ENCODE assay signal across 16 cellular contexts in the genomic region with DNA sequence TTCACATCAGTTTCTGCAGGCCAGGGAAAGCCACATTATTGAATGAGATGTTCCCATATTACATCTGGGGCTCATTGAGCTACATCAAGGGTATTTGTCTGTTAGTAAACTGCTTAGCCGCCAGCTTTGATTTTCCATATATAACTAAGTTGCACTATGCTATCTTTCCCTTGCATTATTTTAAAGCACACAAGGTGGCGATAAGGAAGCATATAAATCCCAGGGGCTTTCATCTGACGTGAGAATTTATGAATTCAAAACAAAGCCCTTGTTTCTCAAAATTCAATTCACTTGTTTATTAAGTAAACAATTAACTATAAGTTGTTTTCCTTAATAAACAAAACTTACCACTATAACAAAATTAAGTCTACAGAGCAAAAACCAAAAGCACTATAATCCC.
A peak's percentile ranks its signal among the peaks of the same experiment; 100 is the strongest.
DNase-seq lines count a peak whose midpoint lies in the region; ATAC-seq, FAIRE-seq and TF ChIP-seq lines count a peak whose summit lies in the region.
"Had no signal": no experiment of that assay in that cellular context is flagged by ENCODE, and none has a peak within 500 bp of the region (broad histone marks: within the 10 kb centered on the region; RNA-seq: fewer than 3 reads in every experiment).

No MANE protein-coding gene starts in this region.

- H3K23ac ChIP-seq in mesendoderm (ENCODE audit: low read length) = no peak overlapping the region

- no peak overlapping the region for H4K8ac ChIP-seq in mesendoderm (ENCODE audit: low read depth, low read length)

- no peak overlapping the region for H3K18ac ChIP-seq in mesendoderm (ENCODE audit: low read length)

- WGBS in mesendoderm (ENCODE audit: extremely low coverage, insufficient coverage, low lambda C conversion rate) = no CpG with 5 or more reads among the region's 3 CpGs

- H3F3A ChIP-seq in PC-3 (ENCODE audit: low read length, unreplicated experiment) = no peaks in the 10 kb centered on the region

- no peak overlapping the region for H3K56ac ChIP-seq in mesendoderm (ENCODE audit: low read length)

- H3K27me3 ChIP-seq in PC-3 (ENCODE audit: low read length) (peaks cover 10% of the 10 kb centered on the region), mesendoderm (ENCODE audit: insufficient read depth, low read length, poor library complexity) (no peaks in the 10 kb centered on the region)
- H3K27me3 ChIP-seq: esophagus squamous epithelium had no signal

- peak; percentile 61 for TF ChIP-seq CTCF in PC-3 (conservative IDR thresholded peaks at IDR 0.05; ENCODE audit: low read depth, low read length)

- H3K9me3 ChIP-seq in PC-3 (ENCODE audit: low read length) = no peaks in the 10 kb centered on the region
- H3K9me3 ChIP-seq: A549, esophagus squamous epithelium, thoracic aorta had no signal

- H2BK5ac ChIP-seq in mesendoderm (ENCODE audit: low read length) = no peak overlapping the region

- no peaks in the 10 kb centered on the region for H4K20me1 ChIP-seq in PC-3 (ENCODE audit: low read length)

- H3K4me1 ChIP-seq in PC-3 (ENCODE audit: insufficient read depth, low read length) (no peaks in the 10 kb centered on the region), mesendoderm (ENCODE audit: control insufficient read depth, low read depth, low read length) (no peaks in the 10 kb centered on the region)
- H3K4me1 ChIP-seq: A549, esophagus squamous epithelium had no signal

- H3K79me2 ChIP-seq in PC-3 (ENCODE audit: low read length) (no peaks in the 10 kb centered on the region), mesendoderm (ENCODE audit: control insufficient read depth, insufficient read depth, low read length) (no peaks in the 10 kb centered on the region)

- no peak overlapping the region for H2AK5ac ChIP-seq in mesendoderm (ENCODE audit: low read length)

- no peak overlapping the region for H2AFZ ChIP-seq in PC-3 (ENCODE audit: low read length)

- POLR2A ChIA-PET in PC-3 (lab: Charles Lee; ENCODE audit: unreplicated experiment) = no interaction called here

- H3K27ac ChIP-seq in PC-3 (ENCODE audit: low read length) = no peak overlapping the region
- H3K27ac ChIP-seq in mesendoderm (ENCODE audit: low read depth, low read length) = no peak overlapping the region
- H3K27ac ChIP-seq: A549, esophagus squamous epithelium, thoracic aorta had no signal

- no peak overlapping the region for H3K4ac ChIP-seq in mesendoderm (ENCODE audit: low read depth, low read length)

- H3K4me2 ChIP-seq in PC-3 (ENCODE audit: low read length) (no peak overlapping the region), mesendoderm (ENCODE audit: low read length) (no peak overlapping the region)
- H3K4me2 ChIP-seq: A549 had no signal

- no peak for FAIRE-seq in frontal cortex (lab: Jason Lieb, UNC)
- FAIRE-seq: A549, GM12892, GM19239 had no signal

- CTCF ChIA-PET in PC-3 (lab: Charles Lee) = interaction anchor here (0.6 kb wide), 1 partner anchor 679 kb away, joined by 3 read pairs; no protein-coding TSS in a partner anchor

- H2BK120ac ChIP-seq in mesendoderm (ENCODE audit: low read depth, low read length) = no peak overlapping the region

- peak; percentile 32 for DNase-seq in DMS 273 (lab: John Stamatoyannopoulos, UW; ENCODE audit: unreplicated experiment)
- DNase-seq in DMS 273 treated with DMSO at 0.1 percent for 48 hours (lab: John Stamatoyannopoulos, UW) = no peak
- peak; percentile 7 for DNase-seq in M059J (ENCODE audit: low read depth)
- DNase-seq in PC-3 = peak; percentile 46
- DNase-seq in mesendoderm = peak; percentile 28
- DNase-seq in frontal cortex (ENCODE audit: low spot score in 2 of 2) = no peak
- no peak for DNase-seq in COLO829 (ENCODE audit: low spot score)
- DNase-seq in HK-2 (ENCODE audit: unreplicated experiment) = no peak
- DNase-seq: activated CD4-positive, alpha-beta memory T cell treated with anti-CD3 and anti-CD28 coated beads, Interleukin-2, amount 10 ng/mL, durations not matched to agents 7 days and 5 days; activated naive CD4-positive, alpha-beta T cell treated with anti-CD3 and anti-CD28 coated beads, Interleukin-2, amount 10 ng/mL, durations not matched to agents 7 days and 5 days; cerebellar nuclear complex; esophagus squamous epithelium had no signal

- H3K79me1 ChIP-seq in mesendoderm (ENCODE audit: low read length) = no peaks in the 10 kb centered on the region

- no peak overlapping the region for H2BK15ac ChIP-seq in mesendoderm (replicated peaks; ENCODE audit: low read depth)

- H3K9me2 ChIP-seq in PC-3 (replicated peaks; ENCODE audit: low read length) = no peaks in the 10 kb centered on the region

- H3K9ac ChIP-seq in PC-3 (ENCODE audit: low read length) (no peak overlapping the region), mesendoderm (ENCODE audit: low read length) (no peak overlapping the region)

- H3K36me3 ChIP-seq in PC-3 (ENCODE audit: low read depth, low read length) = no peaks in the 10 kb centered on the region
- no peaks in the 10 kb centered on the region for H3K36me3 ChIP-seq in mesendoderm (ENCODE audit: control insufficient read depth, insufficient read depth, low read length)
- H3K36me3 ChIP-seq: esophagus squamous epithelium, thoracic aorta had no signal

- no peak overlapping the region for H3K4me3 ChIP-seq in PC-3 (ENCODE audit: low read length)
- no peak overlapping the region for H3K4me3 ChIP-seq in mesendoderm (ENCODE audit: low read length)
- H3K4me3 ChIP-seq: A549, esophagus squamous epithelium, thoracic aorta had no signal

- ATAC-seq in PC-3 = peak; percentile 48; the same call in 1 of the 2 replicates
- ATAC-seq: A549 had no signal

- no peak overlapping the region for H4K5ac ChIP-seq in mesendoderm (ENCODE audit: low read length)

- intact Hi-C loops in PC-3 (cut with micrococcal nuclease) = loop anchor here (1.0 to 10.0 kb wide), 3 partner anchors 275 to 920 kb away; no protein-coding TSS in a partner anchor

- no TSS peak for BruUV-seq in PC-3 (replicated peaks; lab: Mats Ljungman, UMichigan)

Comparison
In these comparisons a context has a peak if more than half of its experiments do, and no peak if none do; other contexts are left out.
1. DNase-seq: peak in DMS 273 (single experiment), M059J (single experiment), PC-3 (single experiment) and mesendoderm (single experiment); none in DMS 273 treated with DMSO at 0.1 percent for 48 hours (single experiment), frontal cortex (0 of 2), COLO829 (single experiment) and HK-2 (single experiment).